Comparison of ENCODE assay signal across 21 cellular contexts in the genomic region with DNA sequence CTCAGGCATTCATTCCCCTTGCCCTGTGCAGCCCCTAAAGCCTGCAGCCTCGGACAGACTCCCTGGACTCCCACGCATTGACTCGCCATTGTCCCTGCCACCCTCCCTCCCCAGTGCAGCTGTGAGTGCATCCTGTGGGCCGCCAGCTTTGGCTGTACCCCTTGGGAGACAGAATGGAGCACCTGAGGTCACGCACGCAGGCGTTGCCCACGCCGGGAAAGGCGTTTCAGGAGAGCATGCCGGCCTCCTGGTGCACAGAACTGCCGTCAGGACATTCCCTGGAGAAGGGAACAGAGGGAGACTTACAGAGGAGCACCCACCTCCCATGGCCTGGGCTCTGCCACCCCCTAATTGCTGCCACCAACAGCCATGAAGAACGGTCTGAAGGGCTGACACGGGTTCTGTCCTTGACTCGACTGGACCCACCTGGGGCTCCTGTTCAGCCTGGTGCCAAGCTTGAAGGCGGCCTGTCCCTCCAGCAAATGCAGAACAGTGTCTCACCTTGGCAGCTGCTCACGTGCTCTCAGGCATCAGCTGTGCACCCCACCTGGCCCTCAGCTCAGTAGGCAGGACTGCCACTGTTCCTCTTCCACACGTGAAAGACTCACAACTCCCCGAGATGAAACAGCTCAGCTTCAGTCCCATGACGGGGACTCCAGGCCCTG.
DNase-seq lines count a peak whose midpoint lies in the region; ATAC-seq and TF ChIP-seq lines count a peak whose summit lies in the region.
"Had no signal": no experiment of that assay in that cellular context is flagged by ENCODE, and none has a peak within 500 bp of the region (broad histone marks: within the 10 kb centered on the region; RNA-seq: fewer than 3 reads in every experiment).

No MANE protein-coding gene starts in this region.

- peak; percentile 11 for DNase-seq in GM13976 (ENCODE audit: low spot score)
- peak; percentile 41 for DNase-seq in islet precursor cell
- DNase-seq in spleen = peak; percentile 46
- DNase-seq in mucosa of descending colon = no peak
- DNase-seq in DMS153 (lab: John Stamatoyannopoulos, UW) = no peak
- no peak for DNase-seq in HCEC 1CT
- DNase-seq: activated CD4-positive, alpha-beta T cell treated with anti-CD3 and anti-CD28 coated beads for 1 hour; caudate nucleus; CD8-positive, alpha-beta memory T cell; DMS53; mesenchymal stem cell; naive B cell; NCI-H1048; NCI-H187; NCI-H526 treated with DMSO at 0.1 percent for 48 hours; nucleus accumbens; stimulated activated CD4-positive, alpha-beta T cell treated with anti-CD3 and anti-CD28 coated beads, Interleukin-2, amount 100 ng/mL, for 48 hours had no signal

- H3K27me3 ChIP-seq in BLaER1 treated with 17β-estradiol and CSF1 and Interleukin-3, amounts not matched to agents 10 nM and 100 nM = peaks cover 7 to 29% (median 20%) of the 10 kb centered on the region in 11 experiments; a peak in 19 of 22 replicates
- peaks cover 0 to 74% (median 6%) of the 10 kb centered on the region in 7 donors for H3K27me3 ChIP-seq in spleen (replicated peaks in 1 of 7)

- TF ChIP-seq POLR2A in spleen (IDR thresholded peaks at IDR 0.05) = no peak

- peak overlapping the region in 10 of 11 experiments; percentile 18 to 87 (median 78); a peak in 17 of 22 replicates for H3K4me2 ChIP-seq in BLaER1 treated with 17β-estradiol and CSF1 and Interleukin-3, amounts not matched to agents 10 nM and 100 nM

- in situ Hi-C loops in GM13976 (cut with MboI; ENCODE audit: low sequenced_read_pairs, unreplicated experiment) = no loop called here

- no peaks in the 10 kb centered on the region; a peak in 3 of 22 replicates for H4K20me1 ChIP-seq in BLaER1 treated with 17β-estradiol and CSF1 and Interleukin-3, amounts not matched to agents 10 nM and 100 nM

- no peak overlapping the region; a peak in 1 of 20 replicates for H3K4me3 ChIP-seq in BLaER1 treated with 17β-estradiol and CSF1 and Interleukin-3, amounts not matched to agents 10 nM and 100 nM
- H3K4me3 ChIP-seq in spleen = no peak overlapping the region
- no peak overlapping the region for H3K4me3 ChIP-seq in mucosa of descending colon
- H3K4me3 ChIP-seq: HAP-1 had no signal

- peaks cover 12 to 31% (median 21%) of the 10 kb centered on the region in 11 experiments; a peak in 21 of 22 replicates for H3K9me3 ChIP-seq in BLaER1 treated with 17β-estradiol and CSF1 and Interleukin-3, amounts not matched to agents 10 nM and 100 nM (replicated peaks in 1 of 11)
- H3K9me3 ChIP-seq in spleen (peaks cover 0 to 28% (median 16%) of the 10 kb centered on the region in 8 donors), mucosa of descending colon (no peaks in the 10 kb centered on the region)
- H3K9me3 ChIP-seq: HAP-1 had no signal

- TF ChIP-seq CTCF in GM13976 (IDR thresholded peaks at IDR 0.05; ENCODE audit: borderline replicate concordance, control extremely low read depth, extremely low read depth, insufficient read depth, missing control alignments) = no peak
- TF ChIP-seq CTCF in spleen (IDR thresholded peaks at IDR 0.05 in 8 of 11, conservative IDR thresholded peaks at IDR 0.05 in 3 of 11) = no peak
- TF ChIP-seq CTCF in mucosa of descending colon (IDR thresholded peaks at IDR 0.05) = no peak

- H3K4me1 ChIP-seq in BLaER1 treated with 17β-estradiol and CSF1 and Interleukin-3, amounts not matched to agents 10 nM and 100 nM = peaks cover 12 to 31% (median 26%) of the 10 kb centered on the region in 10 experiments; a peak in 19 of 20 replicates
- H3K4me1 ChIP-seq in spleen = no peaks in the 10 kb centered on the region
- no peaks in the 10 kb centered on the region for H3K4me1 ChIP-seq in mucosa of descending colon (ENCODE audit: low read depth)
- H3K4me1 ChIP-seq: HAP-1 had no signal

- intact Hi-C loops in spleen (cut with DNase I; ENCODE audit: low total_unique reads) = no loop called here
- intact Hi-C loops in mucosa of descending colon (cut with DNase I, micrococcal nuclease) = no loop called here

- no peak for ATAC-seq in mucosa of descending colon
- ATAC-seq: stimulated activated memory B cell treated with anti-CD40 and anti-IgM and Interleukin-4, amounts not matched to agents 10 μg/mL and 1 μg/mL and 100 μg/mL, for 72 hours had no signal

- no peak overlapping the region for H3K27ac ChIP-seq in BLaER1 treated with 17β-estradiol and CSF1 and Interleukin-3, amounts not matched to agents 10 nM and 100 nM
- no peak overlapping the region for H3K27ac ChIP-seq in spleen
- H3K27ac ChIP-seq: HL-60 had no signal

- no peaks in the 10 kb centered on the region for H3K36me3 ChIP-seq in BLaER1 treated with 17β-estradiol and CSF1 and Interleukin-3, amounts not matched to agents 10 nM and 100 nM
- no peaks in the 10 kb centered on the region for H3K36me3 ChIP-seq in spleen
- no peaks in the 10 kb centered on the region for H3K36me3 ChIP-seq in mucosa of descending colon (ENCODE audit: low read depth)
- H3K36me3 ChIP-seq: HAP-1 had no signal

- WGBS in spleen, 5 donors = 77 to 84% (median 81%) methylated on average over 18 to 20 of the region's 20 CpGs

- H3K9ac ChIP-seq in BLaER1 treated with 17β-estradiol and CSF1 and Interleukin-3, amounts not matched to agents 10 nM and 100 nM = no peak overlapping the region

Comparison
In these comparisons a context has a peak if more than half of its experiments do, and no peak if none do; other contexts are left out.
1. DNase-seq: peak in GM13976 (single experiment), islet precursor cell (single experiment) and spleen (single experiment); none in mucosa of descending colon (0 of 3), DMS153 (single experiment) and HCEC 1CT (single experiment).